Comparison of ENCODE assay signal across 8 cellular contexts in the genomic region with DNA sequence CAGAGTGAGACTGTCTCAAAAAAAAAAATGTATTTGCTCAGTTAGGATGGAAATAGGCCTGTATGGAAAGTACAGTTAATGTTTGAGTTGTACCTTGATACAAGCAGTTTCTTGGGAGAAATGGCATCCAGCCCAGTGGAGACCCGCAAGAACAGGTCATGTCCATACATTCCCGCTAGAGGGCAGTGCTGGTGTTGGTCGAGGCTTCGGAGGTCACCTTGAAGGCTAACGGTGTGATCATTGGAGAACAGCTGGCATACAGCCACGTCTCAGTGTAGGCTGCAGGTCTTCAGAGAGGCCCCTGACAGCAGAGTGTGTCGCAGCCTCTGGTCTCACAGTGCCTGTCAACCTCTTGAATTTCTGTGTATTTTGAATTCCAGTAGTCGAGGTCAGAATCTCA. TPM values are rescaled to one million over a fixed set of nuclear protein-coding genes. Genes with fewer than 3 reads are reported as not detected.
DNase-seq lines count a peak whose midpoint lies in the region; ATAC-seq, FAIRE-seq and TF ChIP-seq lines count a peak whose summit lies in the region.

No MANE protein-coding gene starts in this region.

- no peaks in the 10 kb centered on the region for H3K4me1 Mint-ChIP-seq in activated naive CD8-positive, alpha-beta T cell treated with anti-CD3 and anti-CD28 coated beads for 36 hours

- CTCF ChIA-PET in Panc1 (lab: Charles Lee) = no interaction called here

- H3K27ac ChIP-seq in Panc1 (ENCODE audit: low read length) (no peak overlapping the region), iPS DF 6.9 (ENCODE audit: low read length) (no peak overlapping the region)

- no peak for ATAC-seq in Panc1
- no peak for ATAC-seq in GM18511 (IDR thresholded peaks at IDR 0.05; ENCODE audit: unreplicated experiment)

- TF ChIP-seq POLR2A in GM12892 (IDR thresholded peaks at IDR 0.05; ENCODE audit: low read depth, low read length) (no peak), lower leg skin (IDR thresholded peaks at IDR 0.05) (no peak)

- peaks cover 2% of the 10 kb centered on the region for H3K9me3 Mint-ChIP-seq in activated naive CD8-positive, alpha-beta T cell treated with anti-CD3 and anti-CD28 coated beads for 36 hours

- TF ChIP-seq CTCF in Panc1 (IDR thresholded peaks at IDR 0.05) = peak; percentile 24
- TF ChIP-seq CTCF in lower leg skin (IDR thresholded peaks at IDR 0.05) = no peak

- no peak overlapping the region for H3K4me3 Mint-ChIP-seq in activated naive CD8-positive, alpha-beta T cell treated with anti-CD3 and anti-CD28 coated beads for 36 hours

- H3K4me3 ChIP-seq in Panc1 (ENCODE audit: low read depth in 2 of 2, low read length in 2 of 2) (no peak overlapping the region), iPS DF 6.9 (ENCODE audit: low read length) (no peak overlapping the region), lower leg skin (ENCODE audit: low read depth, poor library complexity, severe bottlenecking) (no peak overlapping the region)

- no peaks in the 10 kb centered on the region for H3K27me3 Mint-ChIP-seq in activated naive CD8-positive, alpha-beta T cell treated with anti-CD3 and anti-CD28 coated beads for 36 hours

- H3K9me3 ChIP-seq in Panc1 (ENCODE audit: control insufficient read depth, insufficient read depth, low read depth, low read length) (no peaks in the 10 kb centered on the region), iPS DF 6.9 (ENCODE audit: control insufficient read depth, insufficient read depth, low read length) (no peaks in the 10 kb centered on the region)

- H3K4me1 ChIP-seq in Panc1 (ENCODE audit: control insufficient read depth, insufficient read depth, low read length) (no peaks in the 10 kb centered on the region), iPS DF 6.9 (ENCODE audit: control insufficient read depth, insufficient read depth, low read length) (no peaks in the 10 kb centered on the region)

- in situ Hi-C loops in Panc1 (cut with HindIII; ENCODE audit: low pct_unique_long_range_greater_than_20kb, low sequenced_read_pairs) = no loop called here

- H3K36me3 Mint-ChIP-seq in activated naive CD8-positive, alpha-beta T cell treated with anti-CD3 and anti-CD28 coated beads for 36 hours = peaks cover 25% of the 10 kb centered on the region

- DNase-seq in 8988T = peak; percentile 21
- peak; percentile 14 for DNase-seq in GM12892 (ENCODE audit: insufficient read length)
- DNase-seq in Panc1 (ENCODE audit: low read depth, low spot score) = no peak
- peak; percentile 41 for DNase-seq in activated naive CD8-positive, alpha-beta T cell treated with anti-CD3 and anti-CD28 coated beads for 36 hours
- DNase-seq in iPS DF 6.9 (ENCODE audit: low read depth, low spot score) = peak; percentile 73
- peak; percentile 47 for DNase-seq in stimulated activated CD4-positive, alpha-beta T cell treated with anti-CD3 and anti-CD28 coated beads, Interleukin-2, amount 100 ng/mL, for 24 hours
- no peak for DNase-seq in lower leg skin (ENCODE audit: low spot score in 2 of 2)

- H3K27ac Mint-ChIP-seq in activated naive CD8-positive, alpha-beta T cell treated with anti-CD3 and anti-CD28 coated beads for 36 hours = no peak overlapping the region

- WGBS in iPS DF 6.9 (ENCODE audit: insufficient coverage, insufficient read length) = no CpG with 5 or more reads among the region's 8 CpGs
- WGBS in lower leg skin, 2 donors = 21 to 23% methylated on average over 8 of the region's 8 CpGs

- intact Hi-C loops in Panc1 (cut with micrococcal nuclease; ENCODE audit: unreplicated experiment) (no loop called here), lower leg skin (cut with DNase I; ENCODE audit: low total_unique reads) (no loop called here)

- H3K27me3 ChIP-seq in Panc1 (ENCODE audit: control insufficient read depth, insufficient read depth, low read length) (no peaks in the 10 kb centered on the region), iPS DF 6.9 (ENCODE audit: control insufficient read depth, insufficient read depth, low read length) (no peaks in the 10 kb centered on the region)

- POLR2A ChIA-PET in Panc1 (lab: Charles Lee) = no interaction called here

- no peak for FAIRE-seq in GM12892 (lab: Jason Lieb, UNC)

- H3K36me3 ChIP-seq in Panc1 (ENCODE audit: control insufficient read depth, insufficient read depth, low read length) (no peaks in the 10 kb centered on the region), iPS DF 6.9 (ENCODE audit: control insufficient read depth, insufficient read depth, low read length) (no peaks in the 10 kb centered on the region)

- BruUV-seq in Panc1 (replicated peaks; lab: Mats Ljungman, UMichigan) = no TSS peak

RNA-seq across cellular contexts. Expression of a gene that starts 7.5 kb away (rescaled TPM):
- polyA plus RNA-seq in GM12892 (2012; ENCODE audit: missing spikeins) = 1.4 TPM
- not detected for total RNA-seq in Panc1 (2021; ENCODE audit: unreplicated experiment)
- not detected for polyA plus RNA-seq in Panc1 (2012; ENCODE audit: insufficient read length)
- 1 to 10 TPM; 2.4 to 2.9 TPM for total RNA-seq in activated naive CD8-positive, alpha-beta T cell treated with anti-CD3 and anti-CD28 coated beads for 36 hours
- 1 to 10 TPM in 1 of 4 donors, under 1 TPM in 3; 0.67 to 1.3 (median 0.87) TPM for total RNA-seq in lower leg skin

RNA-seq across cellular contexts. Expression of a gene that starts 26.2 kb away (rescaled TPM):
- polyA plus RNA-seq in GM12892 (2012; ENCODE audit: missing spikeins) = 1.2 TPM
- 10.9 TPM for total RNA-seq in Panc1 (2021; ENCODE audit: unreplicated experiment)
- 12.1 TPM for polyA plus RNA-seq in Panc1 (2012; ENCODE audit: insufficient read length)
- total RNA-seq in activated naive CD8-positive, alpha-beta T cell treated with anti-CD3 and anti-CD28 coated beads for 36 hours = 10 to 100 TPM; 15.0 to 19.9 TPM
- 10 to 100 TPM; 15.2 to 19.7 (median 15.7) TPM for total RNA-seq in lower leg skin

RNA-seq across cellular contexts. Expression of a gene that starts 46.6 kb away (rescaled TPM):
- polyA plus RNA-seq in GM12892 (2012; ENCODE audit: missing spikeins) = 15.4 TPM
- 11.5 TPM for total RNA-seq in Panc1 (2021; ENCODE audit: unreplicated experiment)
- 10.4 TPM for polyA plus RNA-seq in Panc1 (2012; ENCODE audit: insufficient read length)
- total RNA-seq in activated naive CD8-positive, alpha-beta T cell treated with anti-CD3 and anti-CD28 coated beads for 36 hours = 1 to 10 TPM; 5.7 to 6.4 TPM
- total RNA-seq in lower leg skin = 1 to 10 TPM; 2.8 to 6.2 (median 5.7) TPM

RNA-seq across cellular contexts. Expression of a gene that starts 54.1 kb away (rescaled TPM):
- polyA plus RNA-seq in GM12892 (2012; ENCODE audit: missing spikeins) = 4.6 TPM
- total RNA-seq in Panc1 (2021; ENCODE audit: unreplicated experiment) (9.3 TPM), lower leg skin (10 to 100 TPM; 13.4 to 17.9 (median 14.7) TPM)
- 4.1 TPM for polyA plus RNA-seq in Panc1 (2012; ENCODE audit: insufficient read length)
- total RNA-seq in activated naive CD8-positive, alpha-beta T cell treated with anti-CD3 and anti-CD28 coated beads for 36 hours = 10 to 100 TPM in 1 of 2 experiments, 1 to 10 TPM in 1; 9.4 to 11.2 TPM

Comparison
In these comparisons a context has a peak if more than half of its experiments do, and no peak if none do; other contexts are left out.
1. DNase-seq: peak in 8988T (single experiment), GM12892 (single experiment), activated naive CD8-positive, alpha-beta T cell treated with anti-CD3 and anti-CD28 coated beads for 36 hours (single experiment), iPS DF 6.9 (single experiment) and stimulated activated CD4-positive, alpha-beta T cell treated with anti-CD3 and anti-CD28 coated beads, Interleukin-2, amount 100 ng/mL, for 24 hours (2 of 2); none in Panc1 (single experiment) and lower leg skin (0 of 2).